Comparison of ENCODE assay signal across 27 cellular contexts in the genomic region with DNA sequence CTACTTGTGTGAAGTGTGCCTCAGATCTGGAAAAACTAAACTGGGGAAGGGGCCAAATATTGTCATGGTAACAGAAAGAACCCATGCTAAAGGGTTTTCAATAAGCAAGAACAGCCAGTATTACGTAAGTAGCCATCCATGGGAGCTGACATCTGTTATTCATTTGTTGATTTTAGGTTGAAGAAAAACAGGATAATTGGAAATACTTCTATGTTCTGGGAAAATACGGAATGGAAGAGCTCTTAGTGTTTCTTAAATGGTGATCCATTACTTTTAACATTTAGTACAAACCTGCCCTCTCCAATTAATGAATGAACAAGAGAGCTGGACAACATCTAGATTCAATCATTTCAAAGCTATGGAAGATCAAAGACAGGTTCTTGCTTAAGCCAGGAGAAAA.
"Had no signal": no experiment of that assay in that cellular context is flagged by ENCODE, and none has a peak within 500 bp of the region (broad histone marks: within the 10 kb centered on the region; RNA-seq: fewer than 3 reads in every experiment).

No MANE protein-coding gene starts in this region.

- H3K9me3 ChIP-seq: left ventricle myocardium inferior, right lobe of liver, tibial artery, upper lobe of right lung had no signal

- ATAC-seq: activated T-cell treated with anti-CD3 and anti-CD28 coated beads, Interleukin-2, amount 50 U/mL, for 4 hours; activated T-helper 17 cell treated with anti-CD3 and anti-CD28 coated beads, Interleukin-2, amount 50 U/mL, for 72 hours; natural killer cell; right lobe of liver; stimulated activated naive CD8-positive, alpha-beta T cell treated with anti-CD3 and anti-CD28 coated beads, Interleukin-15, amount 100 ng/mL, for 72 hours; T-helper 17 cell; upper lobe of right lung; WTC11 had no signal

- H3K27ac ChIP-seq: left ventricle myocardium inferior, right lobe of liver, tibial artery, upper lobe of right lung had no signal

- DNase-seq: activated CD4-positive, alpha-beta memory T cell treated with anti-CD3 and anti-CD28 coated beads, Interleukin-2, amount 10 ng/mL, durations not matched to agents 7 days and 5 days; activated CD4-positive, alpha-beta T cell treated with anti-CD3 and anti-CD28 coated beads for 1 hour; activated CD4-positive, alpha-beta T cell treated with anti-CD3 and anti-CD28 coated beads, Interleukin-2, amount 10 ng/mL, durations not matched to agents 7 days and 5 days; activated gamma-delta T cell treated with Interleukin-2 at 50 U/mL for 16 hours; activated naive CD4-positive, alpha-beta T cell treated with anti-CD3 and anti-CD28 coated beads, Interleukin-2, amount 50 U/mL, for 16 hours; activated T-cell treated with anti-CD3 and anti-CD28 coated beads, Interleukin-2, amount 50 U/mL, for 4 hours; amniotic stem cell; caudate nucleus; cortex of kidney; endodermal cell; glutamatergic neuron; left ventricle myocardium inferior; mesendoderm; natural killer cell; posterior cingulate gyrus; right lobe of liver; stimulated activated CD4-positive, alpha-beta T cell treated with anti-CD3 and anti-CD28 coated beads, Interleukin-12 subunit alpha, Interleukin-12 subunit beta, amount 100 ng/mL, for 4 hours; stimulated activated CD4-positive, alpha-beta T cell treated with anti-CD3 and anti-CD28 coated beads, Interleukin-4, amount 100 ng/mL, for 1 hour; stimulated activated naive CD8-positive, alpha-beta T cell treated with anti-CD3 and anti-CD28 coated beads, Interleukin-15, amount 100 ng/mL, for 72 hours; T-helper 17 cell; T1000; tibial artery; upper lobe of right lung had no signal

- H3K4me1 ChIP-seq: left ventricle myocardium inferior, right lobe of liver, tibial artery, upper lobe of right lung had no signal

- H3K27me3 ChIP-seq: right lobe of liver, tibial artery, upper lobe of right lung had no signal

- H3K36me3 ChIP-seq: left ventricle myocardium inferior, right lobe of liver, tibial artery, upper lobe of right lung had no signal

- H3K4me3 ChIP-seq: left ventricle myocardium inferior, lung, right lobe of liver, skin epidermis, tibial artery, upper lobe of right lung had no signal
